ENCODE assay signal across 15 cellular contexts in genomic region chr16:4780235-4780634, GRCh38. TPM values are rescaled to one million over a fixed set of nuclear protein-coding genes. Genes with fewer than 3 reads are reported as not detected.
DNase-seq lines count a peak whose midpoint lies in the region; TF ChIP-seq lines count a peak whose summit lies in the region.
"Had no signal": no experiment of that assay in that cellular context is flagged by ENCODE, and none has a peak within 500 bp of the region (broad histone marks: within the 10 kb centered on the region; RNA-seq: fewer than 3 reads in every experiment).

No MANE protein-coding gene starts in this region.

- H3K9me2 ChIP-seq in SK-N-SH: no peaks in the 10 kb centered on the region

- H3K4me3 ChIP-seq in fibroblast of mammary gland (ENCODE audit: control insufficient read depth, low read depth, low read length): no peak overlapping the region
- H3K4me3 ChIP-seq in SK-N-SH (ENCODE audit: low read depth in 2 of 2, low read length in 1 of 2): no peak overlapping the region
- H3K4me3 ChIP-seq: colonic mucosa, heart right ventricle, prostate gland had no signal

- TF ChIP-seq CTCF in fibroblast of mammary gland (conservative IDR thresholded peaks at IDR 0.05; ENCODE audit: control insufficient read depth, insufficient read depth, low read depth, low read length): no peak
- TF ChIP-seq CTCF in SK-N-SH (IDR thresholded peaks at IDR 0.05): no peak

- no peaks in the 10 kb centered on the region for H3K9me3 ChIP-seq in SK-N-SH
- H3K9me3 ChIP-seq: colonic mucosa, heart right ventricle, prostate gland had no signal

- no peaks in the 10 kb centered on the region for H3F3A ChIP-seq in SK-N-SH (replicated peaks; ENCODE audit: insufficient read depth)

- H3K79me2 ChIP-seq in SK-N-SH (ENCODE audit: insufficient read depth): no peaks in the 10 kb centered on the region

- no peak overlapping the region for H3K4me2 ChIP-seq in SK-N-SH

- H3K27ac ChIP-seq in SK-N-SH (ENCODE audit: low read depth in 2 of 2, low read length in 1 of 2): no peak overlapping the region
- H3K27ac ChIP-seq: colonic mucosa, heart right ventricle, prostate gland had no signal

- DNase-seq in ELR (ENCODE audit: low read depth): peak; percentile 50
- DNase-seq in MV-4-11 (lab: John Stamatoyannopoulos, UW): peak; percentile 26
- DNase-seq in fibroblast of mammary gland (ENCODE audit: low read depth): peak; percentile 36
- no peak for DNase-seq in NCI-H748 treated with DMSO at 0.1 percent for 48 hours (lab: John Stamatoyannopoulos, UW)
- no peak for DNase-seq in SK-N-SH
- no peak for DNase-seq in NCI-H1436 (lab: John Stamatoyannopoulos, UW)
- DNase-seq: activated CD4-positive, alpha-beta T cell treated with anti-CD3 and anti-CD28 coated beads, Interleukin-2, amount 10 ng/mL, durations not matched to agents 7 days and 5 days; colonic mucosa; endodermal cell; heart right ventricle; NCI-H1694 treated with DMSO at 0.1 percent for 48 hours; stimulated activated CD4-positive, alpha-beta T cell treated with anti-CD3 and anti-CD28 coated beads, Interleukin-2, amount 100 ng/mL, for 24 hours; stimulated activated naive B cell treated with anti-CD40 and anti-IgM and Interleukin-4, amounts not matched to agents 10 μg/mL and 1 μg/mL and 100 μg/mL, for 72 hours had no signal

- no peaks in the 10 kb centered on the region for H3K36me3 ChIP-seq in SK-N-SH (replicated peaks in 1 of 2; ENCODE audit: control insufficient read depth in 1 of 2, insufficient read depth in 2 of 2, low read length in 1 of 2)
- H3K36me3 ChIP-seq: colonic mucosa, heart right ventricle, prostate gland had no signal

- 74% methylated on average over 4 of the region's 4 CpGs for WGBS in SK-N-SH (ENCODE audit: low lambda C conversion rate)

- H3K4me1 ChIP-seq in SK-N-SH (ENCODE audit: control insufficient read depth in 1 of 2, insufficient read depth in 2 of 2, low read depth in 1 of 2, low read length in 1 of 2): no peaks in the 10 kb centered on the region
- H3K4me1 ChIP-seq: colonic mucosa, heart right ventricle, prostate gland had no signal

- no peaks in the 10 kb centered on the region for H4K20me1 ChIP-seq in SK-N-SH (ENCODE audit: insufficient read depth)

- TF ChIP-seq EP300 in SK-N-SH (IDR thresholded peaks at IDR 0.05; ENCODE audit: borderline replicate concordance in 1 of 2, low read depth in 1 of 2, low read length in 1 of 2): no peak

- no peak overlapping the region for H3K9ac ChIP-seq in SK-N-SH

- TF ChIP-seq RAD21 in SK-N-SH (IDR thresholded peaks at IDR 0.05; ENCODE audit: low read length): no peak

- POLR2A ChIA-PET in SK-N-SH (lab: Yijun Ruan, JAX): no interaction called here

- CTCF ChIA-PET in SK-N-SH (lab: Yijun Ruan, JAX): no interaction called here

- no peak overlapping the region for H2AFZ ChIP-seq in SK-N-SH (ENCODE audit: low read depth)

- no peaks in the 10 kb centered on the region for H3K27me3 ChIP-seq in SK-N-SH (ENCODE audit: insufficient read depth)
- H3K27me3 ChIP-seq: colonic mucosa, heart right ventricle had no signal

TF ChIP-seq in SK-N-SH, 30 proteins besides CTCF, POLR2A, EP300 and RAD21:
- TF ChIP-seq NFIC (IDR thresholded peaks at IDR 0.05; ENCODE audit: borderline replicate concordance): no peak
- no peak for TF ChIP-seq SIN3A (IDR thresholded peaks at IDR 0.05; ENCODE audit: borderline replicate concordance, low read depth, low read length)
- TF ChIP-seq JUND (IDR thresholded peaks at IDR 0.05): no peak
- TF ChIP-seq TCF12 (IDR thresholded peaks at IDR 0.05): no peak
- TF ChIP-seq USF2 (IDR thresholded peaks at IDR 0.05; ENCODE audit: borderline replicate concordance, low read depth, low read length): no peak

RNA-seq across cellular contexts. Expression of gene SEPTIN12, which starts 7.9 kb away (rescaled TPM):
- 0.07 TPM in 1 of 2 replicates, not detected in the other for polyA plus RNA-seq in SK-N-SH (2012; rRNA removed)
- polyA plus RNA-seq in SK-N-SH (2012; cell fraction: cytosol; rRNA removed): not detected in 2 replicates
- 0.10 and 0.49 TPM in 2 replicates for polyA plus RNA-seq in SK-N-SH (2012; cell fraction: nucleus; rRNA removed)
- polyA plus RNA-seq: CD14-positive monocyte, heart right ventricle had no signal

RNA-seq across cellular contexts. Expression of gene ZNF500, which starts 13.3 kb away (rescaled TPM):
- polyA plus RNA-seq in SK-N-SH (2012; rRNA removed): 6.3 and 8.2 TPM in 2 replicates
- polyA plus RNA-seq in SK-N-SH (2012; cell fraction: cytosol; rRNA removed): 1.7 and 3.7 TPM in 2 replicates
- polyA plus RNA-seq in SK-N-SH (2012; cell fraction: nucleus; rRNA removed): 28.9 and 36.0 TPM in 2 replicates

RNA-seq across cellular contexts. Expression of gene SMIM22, which starts 14.9 kb away (rescaled TPM):
- not detected in 2 replicates for polyA plus RNA-seq in SK-N-SH (2012; rRNA removed)
- not detected in 2 replicates for polyA plus RNA-seq in SK-N-SH (2012; cell fraction: cytosol; rRNA removed)
- polyA plus RNA-seq in SK-N-SH (2012; cell fraction: nucleus; rRNA removed): not detected in 2 replicates
- polyA plus RNA-seq: CD14-positive monocyte had no signal

RNA-seq across cellular contexts. Expression of gene ROGDI, which starts 22.2 kb away (rescaled TPM):
- 33.6 and 48.4 TPM in 2 replicates for polyA plus RNA-seq in SK-N-SH (2012; rRNA removed)
- polyA plus RNA-seq in SK-N-SH (2012; cell fraction: cytosol; rRNA removed): 12.9 and 20.7 TPM in 2 replicates
- 123 and 127 TPM in 2 replicates for polyA plus RNA-seq in SK-N-SH (2012; cell fraction: nucleus; rRNA removed)

RNA-seq across cellular contexts. Expression of gene DNAAF8, which starts 45.9 kb away (rescaled TPM):
- polyA plus RNA-seq in SK-N-SH (2012; rRNA removed): 2.4 and 3.1 TPM in 2 replicates
- polyA plus RNA-seq in SK-N-SH (2012; cell fraction: cytosol; rRNA removed): 1.7 and 2.1 TPM in 2 replicates
- 2.5 and 3.1 TPM in 2 replicates for polyA plus RNA-seq in SK-N-SH (2012; cell fraction: nucleus; rRNA removed)

Comparison
In these comparisons a context has a peak if more than half of its experiments do, and no peak if none do; other contexts are left out.
1. DNase-seq: peak in ELR (single experiment), MV-4-11 (single experiment) and fibroblast of mammary gland (single experiment); none in NCI-H748 treated with DMSO at 0.1 percent for 48 hours (single experiment), SK-N-SH (single experiment) and NCI-H1436 (single experiment).